Comparison of ENCODE assay signal across 8 cellular contexts in genomic region chr2:224584768-224585204, GRCh38. TPM values are rescaled to one million over a fixed set of nuclear protein-coding genes. Genes with fewer than 3 reads are reported as not detected.
A peak's percentile ranks its signal among the peaks of the same experiment; 100 is the strongest.
DNase-seq lines count a peak whose midpoint lies in the region; ATAC-seq, FAIRE-seq and TF ChIP-seq lines count a peak whose summit lies in the region.

No MANE protein-coding gene starts in this region.

- H3K27ac Mint-ChIP-seq in activated T-helper 2 cell treated with anti-CD3 and anti-CD28 coated beads, Interferon-gamma antibody, Interleukin-2, Interleukin-4, amounts not matched to agents 10 μg/mL and 5 μg/mL and 100 μg/mL, durations not matched to agents 14 hours and 24 hours and 36 hours = peak overlapping the region; percentile 90

- peaks cover 27% of the 10 kb centered on the region for H3K36me3 Mint-ChIP-seq in activated T-helper 2 cell treated with anti-CD3 and anti-CD28 coated beads, Interferon-gamma antibody, Interleukin-2, Interleukin-4, amounts not matched to agents 10 μg/mL and 5 μg/mL and 100 μg/mL, durations not matched to agents 14 hours and 24 hours and 36 hours (ENCODE audit: low read depth)

- H2AFZ ChIP-seq in OCI-LY7 (ENCODE audit: low read length) = no peak overlapping the region
- peak overlapping the region; percentile 52 for H2AFZ ChIP-seq in osteoblast (ENCODE audit: low read length)

- CTCF ChIA-PET in A549 (lab: Yijun Ruan, JAX) (interaction anchor here (1.1 kb wide), 1 partner anchor 65 kb away, joined by 3 read pairs; no protein-coding TSS in a partner anchor), OCI-LY7 (lab: Charles Lee; ENCODE audit: unreplicated experiment) (no interaction called here)

- H3K4me1 ChIP-seq in A549 = peaks cover 25% of the 10 kb centered on the region
- peaks cover 57% of the 10 kb centered on the region for H3K4me1 ChIP-seq in OCI-LY7 (ENCODE audit: insufficient read depth, low read length, poor library complexity, severe bottlenecking)
- H3K4me1 ChIP-seq in foreskin keratinocyte = peaks cover 4% of the 10 kb centered on the region
- H3K4me1 ChIP-seq in osteoblast (ENCODE audit: insufficient read depth, low read length) = peaks cover 3% of the 10 kb centered on the region
- no peaks in the 10 kb centered on the region for H3K4me1 ChIP-seq in urinary bladder (ENCODE audit: insufficient read depth)

- DNase-seq in A549 (ENCODE audit: low read depth in 1 of 2, low spot score in 1 of 2) (peak; percentile 15 to 40), OCI-LY7 (ENCODE audit: low spot score) (peak; percentile 83), foreskin keratinocyte (peak in 1 of 2 donors; percentile 26), osteoblast (ENCODE audit: insufficient read length, low spot score, missing footprints) (peak; percentile 88)
- peak; percentile 60 for DNase-seq in activated T-helper 2 cell treated with anti-CD3 and anti-CD28 coated beads, Interferon-gamma antibody, Interleukin-2, Interleukin-4, amounts not matched to agents 10 μg/mL and 5 μg/mL and 100 μg/mL, durations not matched to agents 14 hours and 24 hours and 36 hours (ENCODE audit: low spot score)

- H3K4me2 ChIP-seq in A549 = peak overlapping the region; percentile 97
- H3K4me2 ChIP-seq in OCI-LY7 (ENCODE audit: low read length) = peak overlapping the region; percentile 37; the same call in 1 of the 2 replicates
- H3K4me2 ChIP-seq in osteoblast (ENCODE audit: insufficient read depth, low read length) = no peak overlapping the region

- ATAC-seq in A549 (peak in 1 of 2 experiments; percentile 58; a peak in 3 of 6 replicates), GM18502 (IDR thresholded peaks at IDR 0.05; ENCODE audit: poor library complexity, unreplicated experiment) (peak; percentile 40), HG02943 (IDR thresholded peaks at IDR 0.05; ENCODE audit: low read depth, unreplicated experiment) (peak; percentile 44), foreskin keratinocyte (peak; percentile 30)

- H3K4me3 ChIP-seq in A549 (peak overlapping the region; percentile 57), OCI-LY7 (ENCODE audit: low read depth, low read length, poor library complexity, severe bottlenecking) (peak overlapping the region; percentile 98), osteoblast (ENCODE audit: insufficient read depth, low read length) (peak overlapping the region; percentile 86), urinary bladder (ENCODE audit: low read depth, low read length) (peak overlapping the region; percentile 98)

- TF ChIP-seq POLR2A in A549 (IDR thresholded peaks at IDR 0.05; ENCODE audit: low read length) = no peak

- H3K36me3 ChIP-seq in OCI-LY7 (ENCODE audit: insufficient read depth, low read length) = peaks cover 45% of the 10 kb centered on the region
- H3K36me3 ChIP-seq in osteoblast (ENCODE audit: insufficient read depth, low read length) = no peaks in the 10 kb centered on the region
- no peaks in the 10 kb centered on the region for H3K36me3 ChIP-seq in urinary bladder (ENCODE audit: insufficient read depth)

- H3K79me2 ChIP-seq in OCI-LY7 (ENCODE audit: insufficient read depth, low read depth, low read length) = peaks cover 67% of the 10 kb centered on the region
- peaks cover 50% of the 10 kb centered on the region for H3K79me2 ChIP-seq in osteoblast (ENCODE audit: insufficient read depth, low read length)

- no peak for TF ChIP-seq RAD21 in A549 (conservative IDR thresholded peaks at IDR 0.05 in 1 of 2, IDR thresholded peaks at IDR 0.05 in 1 of 2)

- no TSS peak for BruUV-seq in OCI-LY7 (replicated peaks; lab: Mats Ljungman, UMichigan)

- peak overlapping the region; percentile 99 for H3K27ac ChIP-seq in A549
- H3K27ac ChIP-seq in OCI-LY7 (ENCODE audit: low read depth, low read length, poor library complexity, severe bottlenecking) = peak overlapping the region; percentile 68
- H3K27ac ChIP-seq in foreskin keratinocyte = peak overlapping the region; percentile 68
- H3K27ac ChIP-seq in osteoblast (ENCODE audit: low read depth, low read length) = peak overlapping the region; percentile 69
- peak overlapping the region; percentile 97 for H3K27ac ChIP-seq in urinary bladder (ENCODE audit: low read depth)

- POLR2A ChIA-PET in A549 (lab: Yijun Ruan, JAX) (interaction anchor here (1.0 to 1.7 kb wide), 2 partner anchors 14 to 99 kb away, joined by 5 to 12 read pairs; no protein-coding TSS in a partner anchor), OCI-LY7 (lab: Charles Lee) (interaction anchor here (0.7 to 8.7 kb wide), 15 partner anchors 9 to 192 kb away, joined by 3 to 46 read pairs (median 9); no protein-coding TSS in a partner anchor)

- no peaks in the 10 kb centered on the region for H3K9me3 ChIP-seq in A549
- no peaks in the 10 kb centered on the region for H3K9me3 ChIP-seq in OCI-LY7 (ENCODE audit: low read length)
- no peaks in the 10 kb centered on the region for H3K9me3 ChIP-seq in osteoblast (ENCODE audit: low read depth, low read length)

- H3K27me3 ChIP-seq in foreskin keratinocyte (no peaks in the 10 kb centered on the region), osteoblast (ENCODE audit: insufficient read depth, low read length) (no peaks in the 10 kb centered on the region)

- intact Hi-C loops in OCI-LY7 (cut with micrococcal nuclease; ENCODE audit: unreplicated experiment) = loop anchor here (1.0 to 10.0 kb wide), 8 partner anchors 8 to 780 kb away; partner anchors contain the start of gene MRPL44
- intact Hi-C loops in activated T-helper 2 cell treated with anti-CD3 and anti-CD28 coated beads, Interferon-gamma antibody, Interleukin-2, Interleukin-4, amounts not matched to agents 10 μg/mL and 5 μg/mL and 100 μg/mL, durations not matched to agents 14 hours and 24 hours and 36 hours (cut with micrococcal nuclease) = loop anchor here (1.0 to 10.0 kb wide), 7 partner anchors 14 to 627 kb away; partner anchors contain the start of genes FAM124B, MRPL44 and SERPINE2

- H3K4me1 Mint-ChIP-seq in activated T-helper 2 cell treated with anti-CD3 and anti-CD28 coated beads, Interferon-gamma antibody, Interleukin-2, Interleukin-4, amounts not matched to agents 10 μg/mL and 5 μg/mL and 100 μg/mL, durations not matched to agents 14 hours and 24 hours and 36 hours (ENCODE audit: low read depth) = peaks cover 47% of the 10 kb centered on the region

- H3K27me3 Mint-ChIP-seq in activated T-helper 2 cell treated with anti-CD3 and anti-CD28 coated beads, Interferon-gamma antibody, Interleukin-2, Interleukin-4, amounts not matched to agents 10 μg/mL and 5 μg/mL and 100 μg/mL, durations not matched to agents 14 hours and 24 hours and 36 hours (ENCODE audit: low read depth) = no peaks in the 10 kb centered on the region

- H3K9me2 ChIP-seq in OCI-LY7 (ENCODE audit: insufficient read depth, low read length) = no peaks in the 10 kb centered on the region

- WGBS in A549 (ENCODE audit: missing lambda C conversion rate) = 0% methylated on average over 6 of the region's 67 CpGs
- WGBS in urinary bladder = under 1% methylated on average over 67 of the region's 67 CpGs

- peaks cover 37% of the 10 kb centered on the region for H4K20me1 ChIP-seq in OCI-LY7 (ENCODE audit: insufficient read depth, low read length)
- H4K20me1 ChIP-seq in osteoblast (ENCODE audit: insufficient read depth, low read length) = peaks cover 43% of the 10 kb centered on the region

- peak overlapping the region; percentile 81 for H3K4me3 Mint-ChIP-seq in activated T-helper 2 cell treated with anti-CD3 and anti-CD28 coated beads, Interferon-gamma antibody, Interleukin-2, Interleukin-4, amounts not matched to agents 10 μg/mL and 5 μg/mL and 100 μg/mL, durations not matched to agents 14 hours and 24 hours and 36 hours (ENCODE audit: low read depth)

- no peaks in the 10 kb centered on the region for H3K9me3 Mint-ChIP-seq in activated T-helper 2 cell treated with anti-CD3 and anti-CD28 coated beads, Interferon-gamma antibody, Interleukin-2, Interleukin-4, amounts not matched to agents 10 μg/mL and 5 μg/mL and 100 μg/mL, durations not matched to agents 14 hours and 24 hours and 36 hours

- no peak for FAIRE-seq in A549 (lab: Jason Lieb, UNC)

- TF ChIP-seq CTCF in A549 (IDR thresholded peaks at IDR 0.05) (no peak), OCI-LY7 (conservative IDR thresholded peaks at IDR 0.05; ENCODE audit: low read length) (no peak), foreskin keratinocyte (conservative IDR thresholded peaks at IDR 0.05) (no peak), osteoblast (IDR thresholded peaks at IDR 0.05; ENCODE audit: extremely low read depth, low read depth, low read length) (no peak)

- TF ChIP-seq EP300 in A549 (IDR thresholded peaks at IDR 0.05) = no peak

TF ChIP-seq in A549, 52 proteins besides CTCF, POLR2A, EP300 and RAD21 (continues in another document):
- TF ChIP-seq MAFK (IDR thresholded peaks at IDR 0.05; ENCODE audit: partially characterized antibody) (no peak), HOXA7 (CRISPR knock-in tag; IDR thresholded peaks at IDR 0.05) (no peak), MAZ (IDR thresholded peaks at IDR 0.05; ENCODE audit: borderline replicate concordance, low read depth, low read length) (no peak), USF2 (IDR thresholded peaks at IDR 0.05) (no peak), MYC (IDR thresholded peaks at IDR 0.05; ENCODE audit: borderline replicate concordance, low read length) (no peak), CHD4 (IDR thresholded peaks at IDR 0.05; ENCODE audit: borderline replicate concordance) (no peak), ESRRA (IDR thresholded peaks at IDR 0.05; ENCODE audit: borderline replicate concordance, low read length) (no peak), ZSCAN20 (CRISPR knock-in tag; IDR thresholded peaks at IDR 0.05) (no peak), ZC3H11A (IDR thresholded peaks at IDR 0.05) (no peak)

RNA-seq across cellular contexts. Expression of gene CUL3, which starts 0.4 kb away (rescaled TPM):
- polyA plus RNA-seq in A549 (2011; rRNA removed) (73.9 and 79.3 TPM in 2 replicates), A549 (2017; fragmentation: RNase III; extraction: RNeasy Plus Mini Kit Qiagen cat#74134 plus additional on column Dnase treatment) (68.9 to 78.9 TPM (median 70.5 TPM) in 3 replicates), foreskin keratinocyte (58.8 and 65.2 TPM in 2 replicates), urinary bladder (50.2 TPM)
- 21.5 and 23.9 TPM in 2 replicates for polyA plus RNA-seq in A549 (2012; cell fraction: cytosol; rRNA removed)
- polyA plus RNA-seq in A549 (2012; cell fraction: nucleus; rRNA removed) = 14.5 and 22.0 TPM in 2 replicates
- 67.6 and 70.0 TPM in 2 replicates for polyA minus RNA-seq in A549 (2011; rRNA and poly(A)+ RNA removed)
- total RNA-seq in OCI-LY7 (2014; rRNA removed; shearing (Covaris generic)) = 50.6 and 56.4 TPM in 2 replicates
- total RNA-seq in OCI-LY7 (2022) (142 and 155 TPM in 2 replicates), foreskin keratinocyte (83.5 and 87.5 TPM in 2 replicates), osteoblast (59.5 and 64.4 TPM in 2 replicates), urinary bladder (129 TPM)
- 79.6 and 89.8 TPM in 2 replicates for total RNA-seq in activated T-helper 2 cell treated with anti-CD3 and anti-CD28 coated beads, Interferon-gamma antibody, Interleukin-2, Interleukin-4, amounts not matched to agents 10 μg/mL and 5 μg/mL and 100 μg/mL, durations not matched to agents 14 hours and 24 hours and 36 hours
